10 cellular contexts compared by ENCODE assay signal in the genomic region with DNA sequence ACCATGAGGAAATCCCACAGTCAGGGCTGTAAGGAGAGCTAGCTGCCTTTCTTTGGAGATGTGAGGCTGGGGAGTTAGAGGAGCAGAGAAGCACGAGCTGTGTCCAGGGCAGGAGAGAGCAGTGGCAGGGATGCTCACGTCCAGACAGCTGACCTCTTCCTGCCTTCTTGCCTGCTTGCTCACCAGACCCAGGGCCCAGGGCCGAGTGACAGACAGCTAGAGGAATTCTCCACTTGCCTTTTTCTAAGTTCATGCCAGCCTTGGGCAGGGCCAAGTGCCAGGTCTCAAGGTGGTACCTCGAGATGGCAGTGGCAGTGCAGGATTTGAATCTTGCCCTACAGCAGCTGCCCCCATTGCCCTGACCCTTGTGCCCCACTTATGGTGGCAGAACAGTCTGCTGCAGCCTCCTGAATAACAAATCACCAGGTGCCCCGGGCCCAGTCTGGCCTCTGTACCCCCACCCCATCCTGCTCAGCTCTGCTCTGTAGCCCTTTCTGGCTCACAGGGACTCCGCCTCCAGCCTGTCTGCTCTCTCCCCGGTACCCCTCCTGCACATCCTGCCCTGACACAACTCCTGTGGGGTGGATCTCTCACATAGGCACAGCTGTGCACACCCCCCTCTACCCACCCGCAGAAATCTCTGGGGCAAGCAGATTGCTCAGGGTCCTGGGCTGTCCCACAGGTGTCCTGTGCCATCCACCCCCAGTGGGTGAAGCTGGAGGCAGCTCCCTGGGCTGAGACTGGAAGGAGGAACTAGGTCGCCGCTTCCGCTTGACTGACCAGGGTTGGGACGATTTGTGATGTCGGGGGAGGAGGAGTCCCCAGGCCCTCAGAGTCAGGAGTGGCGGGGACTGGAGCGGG.
DNase-seq lines count a peak whose midpoint lies in the region; ATAC-seq lines count a peak whose summit lies in the region.
"Had no signal": no experiment of that assay in that cellular context is flagged by ENCODE, and none has a peak within 500 bp of the region (broad histone marks: within the 10 kb centered on the region; RNA-seq: fewer than 3 reads in every experiment).

No MANE protein-coding gene starts in this region.

- no peaks in the 10 kb centered on the region for H3K27me3 Mint-ChIP-seq in dendritic cell treated with granulocyte-macrophage colony-stimulating factor and Interleukin-4, amounts not matched to agents 40 ng/mL and 50 ng/mL, for 4 days
- no peaks in the 10 kb centered on the region for H3K27me3 Mint-ChIP-seq in stimulated activated memory B cell treated with anti-CD40 and anti-IgM and Interleukin-4, amounts not matched to agents 10 μg/mL and 1 μg/mL and 100 μg/mL, for 72 hours

- H3K4me3 ChIP-seq in NT2/D1 (ENCODE audit: insufficient read length, low read depth), result no peak overlapping the region

- no peaks in the 10 kb centered on the region for H3K27me3 ChIP-seq in NT2/D1 (ENCODE audit: insufficient read depth, insufficient read length)

- H3K9me3 ChIP-seq in NT2/D1 (ENCODE audit: insufficient read depth, low read length), result no peaks in the 10 kb centered on the region

- no peak overlapping the region for H3K4me3 Mint-ChIP-seq in dendritic cell treated with granulocyte-macrophage colony-stimulating factor and Interleukin-4, amounts not matched to agents 40 ng/mL and 50 ng/mL, for 4 days
- no peak overlapping the region for H3K4me3 Mint-ChIP-seq in stimulated activated memory B cell treated with anti-CD40 and anti-IgM and Interleukin-4, amounts not matched to agents 10 μg/mL and 1 μg/mL and 100 μg/mL, for 72 hours

- H3K36me3 Mint-ChIP-seq in dendritic cell treated with granulocyte-macrophage colony-stimulating factor and Interleukin-4, amounts not matched to agents 40 ng/mL and 50 ng/mL, for 4 days (ENCODE audit: low read depth), result peaks cover 77% of the 10 kb centered on the region
- H3K36me3 Mint-ChIP-seq in stimulated activated memory B cell treated with anti-CD40 and anti-IgM and Interleukin-4, amounts not matched to agents 10 μg/mL and 1 μg/mL and 100 μg/mL, for 72 hours, result peaks cover 42% of the 10 kb centered on the region

- intact Hi-C loops in dendritic cell treated with granulocyte-macrophage colony-stimulating factor and Interleukin-4, amounts not matched to agents 40 ng/mL and 50 ng/mL, for 4 days (cut with micrococcal nuclease), result no loop called here

- H3K4me1 ChIP-seq in NT2/D1 (ENCODE audit: insufficient read depth, insufficient read length), result peaks cover 7% of the 10 kb centered on the region

- H3K36me3 ChIP-seq in NT2/D1 (ENCODE audit: insufficient read depth, insufficient read length, low read length), result peaks cover 56% of the 10 kb centered on the region

- peak overlapping the region; percentile 36 for H3K9ac ChIP-seq in NT2/D1 (ENCODE audit: insufficient read length, low read depth)

- no peaks in the 10 kb centered on the region for H3K9me3 Mint-ChIP-seq in dendritic cell treated with granulocyte-macrophage colony-stimulating factor and Interleukin-4, amounts not matched to agents 40 ng/mL and 50 ng/mL, for 4 days
- no peaks in the 10 kb centered on the region for H3K9me3 Mint-ChIP-seq in stimulated activated memory B cell treated with anti-CD40 and anti-IgM and Interleukin-4, amounts not matched to agents 10 μg/mL and 1 μg/mL and 100 μg/mL, for 72 hours

- peaks cover 22% of the 10 kb centered on the region for H3K4me1 Mint-ChIP-seq in dendritic cell treated with granulocyte-macrophage colony-stimulating factor and Interleukin-4, amounts not matched to agents 40 ng/mL and 50 ng/mL, for 4 days (ENCODE audit: low read depth)
- peaks cover 48% of the 10 kb centered on the region for H3K4me1 Mint-ChIP-seq in stimulated activated memory B cell treated with anti-CD40 and anti-IgM and Interleukin-4, amounts not matched to agents 10 μg/mL and 1 μg/mL and 100 μg/mL, for 72 hours

- peak; percentile 20 for DNase-seq in NCI-H1694 (lab: John Stamatoyannopoulos, UW)
- no peak for DNase-seq in NCI-H1694 treated with DMSO at 0.1 percent for 48 hours (lab: John Stamatoyannopoulos, UW)
- DNase-seq in NT2/D1 (ENCODE audit: low read depth, low spot score), result no peak
- no peak for DNase-seq in stimulated activated CD4-positive, alpha-beta T cell treated with anti-CD3 and anti-CD28 coated beads, Interleukin-2, amount 100 ng/mL, for 48 hours
- DNase-seq: NCI-H1436 treated with DMSO at 0.1 percent for 48 hours had no signal

- ATAC-seq in stimulated activated memory B cell treated with anti-CD40 and anti-IgM and Interleukin-4, amounts not matched to agents 10 μg/mL and 1 μg/mL and 100 μg/mL, for 72 hours, result peak; percentile 81
- no peak for ATAC-seq in HG02642 (IDR thresholded peaks at IDR 0.05; ENCODE audit: poor library complexity, unreplicated experiment)
- ATAC-seq in HG03045 (IDR thresholded peaks at IDR 0.05; ENCODE audit: unreplicated experiment), result no peak
- ATAC-seq: esophagus mucosa had no signal

- peak overlapping the region; percentile 73 for H3K27ac Mint-ChIP-seq in dendritic cell treated with granulocyte-macrophage colony-stimulating factor and Interleukin-4, amounts not matched to agents 40 ng/mL and 50 ng/mL, for 4 days
- peak overlapping the region; percentile 65 for H3K27ac Mint-ChIP-seq in stimulated activated memory B cell treated with anti-CD40 and anti-IgM and Interleukin-4, amounts not matched to agents 10 μg/mL and 1 μg/mL and 100 μg/mL, for 72 hours
